ENCODE assay signal across 8 cellular contexts in the genomic region with DNA sequence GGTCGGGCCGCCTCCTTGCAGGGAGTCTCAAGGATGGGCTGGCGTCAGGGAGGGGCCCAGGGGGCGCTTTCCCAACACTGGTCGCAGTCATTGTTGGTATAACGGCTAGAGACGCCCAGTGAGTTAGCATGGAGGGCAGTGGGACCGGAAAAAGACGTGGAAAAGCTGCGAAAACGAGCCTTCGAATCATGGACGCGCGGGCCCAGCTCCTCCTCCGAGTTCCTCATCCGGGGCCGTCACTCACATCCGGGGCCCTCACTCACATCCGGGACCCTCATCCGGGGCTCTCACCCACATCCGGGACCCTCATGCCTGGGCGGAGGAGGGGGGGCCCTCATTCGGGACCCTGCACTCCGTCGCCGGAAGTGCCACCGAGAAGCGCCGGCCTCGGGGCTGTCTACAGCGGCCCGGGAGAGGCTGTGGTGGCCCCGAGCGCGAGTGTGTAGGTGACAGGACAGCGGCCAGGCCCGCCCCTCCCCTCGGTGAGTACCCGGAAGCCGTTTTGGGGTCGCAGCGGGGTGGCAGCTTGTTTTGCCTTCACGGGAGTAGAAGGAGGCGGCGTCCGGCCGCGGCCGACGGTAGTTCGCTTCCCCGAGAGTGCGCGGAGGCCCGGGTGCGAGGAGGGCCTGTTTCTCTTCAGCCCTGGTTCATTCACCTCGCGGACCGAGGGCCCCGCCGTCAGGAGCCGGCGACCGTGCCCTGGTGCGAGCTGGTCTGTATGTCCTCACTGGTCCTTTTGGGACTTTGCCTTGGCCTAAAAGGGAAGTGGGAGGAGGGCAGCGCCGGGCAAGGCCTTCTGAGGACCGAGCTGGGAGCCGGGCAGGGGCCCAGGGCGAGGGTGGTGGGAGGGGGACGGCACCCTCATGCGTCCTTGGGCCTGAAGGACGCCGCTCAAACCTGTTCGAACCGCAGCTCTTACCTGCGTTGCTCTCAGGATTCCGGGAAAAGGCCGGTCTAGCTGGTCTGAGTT. TPM values are rescaled to one million over a fixed set of nuclear protein-coding genes. Genes with fewer than 3 reads are reported as not detected.
A peak's percentile ranks its signal among the peaks of the same experiment; 100 is the strongest.
DNase-seq lines count a peak whose midpoint lies in the region; TF ChIP-seq lines count a peak whose summit lies in the region.

A gene with protein sequence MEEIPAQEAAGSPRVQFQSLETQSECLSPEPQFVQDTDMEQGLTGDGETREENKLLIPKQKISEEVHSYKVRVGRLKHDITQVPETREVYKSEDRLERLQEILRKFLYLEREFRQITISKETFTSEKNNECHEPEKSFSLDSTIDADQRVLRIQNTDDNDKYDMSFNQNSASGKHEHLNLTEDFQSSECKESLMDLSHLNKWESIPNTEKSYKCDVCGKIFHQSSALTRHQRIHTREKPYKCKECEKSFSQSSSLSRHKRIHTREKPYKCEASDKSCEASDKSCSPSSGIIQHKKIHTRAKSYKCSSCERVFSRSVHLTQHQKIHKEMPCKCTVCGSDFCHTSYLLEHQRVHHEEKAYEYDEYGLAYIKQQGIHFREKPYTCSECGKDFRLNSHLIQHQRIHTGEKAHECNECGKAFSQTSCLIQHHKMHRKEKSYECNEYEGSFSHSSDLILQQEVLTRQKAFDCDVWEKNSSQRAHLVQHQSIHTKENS (plus strand): TSS at position 337 of the 970 bp plus-strand sequence. CDS start 1,918 bp downstream, outside the sequence.

- WGBS in SK-N-SH (ENCODE audit: low lambda C conversion rate) = under 1% methylated on average over 61 of the region's 80 CpGs
- 1% methylated on average over 31 to 74 of the region's 80 CpGs for WGBS in testis, 2 donors

- no peaks in the 10 kb centered on the region for H3K9me3 Mint-ChIP-seq in activated naive CD8-positive, alpha-beta T cell (ENCODE audit: low read depth)
- peaks cover 14% of the 10 kb centered on the region for H3K9me3 Mint-ChIP-seq in glutamatergic neuron (ENCODE audit: unreplicated experiment)

- H4K20me1 ChIP-seq in SK-N-SH (ENCODE audit: insufficient read depth) = no peaks in the 10 kb centered on the region
- H4K20me1 ChIP-seq in osteoblast (ENCODE audit: insufficient read depth, low read length) = no peaks in the 10 kb centered on the region

- peaks cover 62% of the 10 kb centered on the region for H3K4me1 Mint-ChIP-seq in activated naive CD8-positive, alpha-beta T cell (ENCODE audit: low read depth)
- H3K4me1 Mint-ChIP-seq in glutamatergic neuron (ENCODE audit: low read depth, unreplicated experiment) = peaks cover 8% of the 10 kb centered on the region

- H3K4me2 ChIP-seq in SK-N-SH (peak within 1 kb of the TSS; percentile 89), osteoblast (ENCODE audit: insufficient read depth, low read length) (peak within 1 kb of the TSS; percentile 91)

- intact Hi-C loops in testis (cut with DNase I; ENCODE audit: low total_unique reads) = loop anchor here (10.0 kb wide), 1 partner anchor 54 kb away; the partner anchor contains the start of genes ZKSCAN5 and ZNF394

- TF ChIP-seq CTCF in HEK293 (tag by site-specific recombination; IDR thresholded peaks at IDR 0.05) (no peak), SK-N-SH (IDR thresholded peaks at IDR 0.05) (no peak), glutamatergic neuron (IDR thresholded peaks at IDR 0.05; ENCODE audit: partially characterized antibody, unreplicated experiment) (no peak), osteoblast (IDR thresholded peaks at IDR 0.05; ENCODE audit: extremely low read depth, low read depth, low read length) (no peak), testis (IDR thresholded peaks at IDR 0.05) (peak in 1 of 3 experiments; percentile 10)

- peak; percentile 14 for TF ChIP-seq POLR2A in testis (IDR thresholded peaks at IDR 0.05)

- peaks cover 20% of the 10 kb centered on the region for H3K36me3 Mint-ChIP-seq in activated naive CD8-positive, alpha-beta T cell
- H3K36me3 Mint-ChIP-seq in glutamatergic neuron (ENCODE audit: unreplicated experiment) = peaks cover 10% of the 10 kb centered on the region

- H3K4me1 ChIP-seq in HEK293 (ENCODE audit: control insufficient read depth, insufficient read depth, low read length) (peaks cover 7% of the 10 kb centered on the region), SK-N-SH (ENCODE audit: control insufficient read depth in 1 of 2, insufficient read depth in 2 of 2, low read depth in 1 of 2, low read length in 1 of 2) (peaks cover 20 to 35% of the 10 kb centered on the region in 2 experiments), osteoblast (ENCODE audit: insufficient read depth, low read length) (peaks cover 32% of the 10 kb centered on the region), testis (peaks cover 16% of the 10 kb centered on the region)

- H3K36me3 ChIP-seq in HEK293 (ENCODE audit: control insufficient read depth in 2 of 2, insufficient read depth in 1 of 2, low read length in 2 of 2) = peaks cover 40 to 61% of the 10 kb centered on the region in 2 experiments
- H3K36me3 ChIP-seq in SK-N-SH (replicated peaks in 1 of 2; ENCODE audit: control insufficient read depth in 1 of 2, insufficient read depth in 2 of 2, low read length in 1 of 2) = peaks cover 53 to 54% of the 10 kb centered on the region in 2 experiments
- peaks cover 26% of the 10 kb centered on the region for H3K36me3 ChIP-seq in osteoblast (ENCODE audit: insufficient read depth, low read length)
- H3K36me3 ChIP-seq in testis (ENCODE audit: low read depth, missing control alignments) = no peaks in the 10 kb centered on the region

- H3K79me2 ChIP-seq in SK-N-SH (ENCODE audit: insufficient read depth) (peaks cover 76% of the 10 kb centered on the region), osteoblast (ENCODE audit: insufficient read depth, low read length) (peaks cover 57% of the 10 kb centered on the region)

- POLR2A ChIA-PET in HEK293 (lab: Yijun Ruan, JAX) = interaction anchor here (0.5 to 3.4 kb wide), 16 partner anchors 8 to 361 kb away, joined by 3 to 26 read pairs (median 5); partner anchors contain the start of genes BUD31, CPSF4, PDAP1 and PTCD1
- POLR2A ChIA-PET in SK-N-SH (lab: Yijun Ruan, JAX) = interaction anchor here (0.6 to 2.6 kb wide), 13 partner anchors 8 to 870 kb away, joined by 3 to 23 read pairs (median 4); partner anchors contain the start of genes BUD31, PDAP1, ZCWPW1 and ZKSCAN5

- peak within 1 kb of the TSS; percentile 99 for H3K9ac ChIP-seq in SK-N-SH

- H2AFZ ChIP-seq in SK-N-SH (ENCODE audit: low read depth) = peak within 1 kb of the TSS; percentile 90
- peak within 1 kb of the TSS; percentile 94 for H2AFZ ChIP-seq in osteoblast (ENCODE audit: low read length)

- TF ChIP-seq EP300 in SK-N-SH (IDR thresholded peaks at IDR 0.05; ENCODE audit: borderline replicate concordance in 1 of 2, low read depth in 1 of 2, low read length in 1 of 2) = peak; percentile 17 to 65; a peak in 2 of 4 replicates

- no peaks in the 10 kb centered on the region for H3K9me2 ChIP-seq in SK-N-SH

- H3K27ac ChIP-seq in HEK293 (ENCODE audit: extremely low read depth, low read depth, low read length) = peak within 1 kb of the TSS; percentile 90
- peak within 1 kb of the TSS; percentile 97 to 99 for H3K27ac ChIP-seq in SK-N-SH (ENCODE audit: low read depth in 2 of 2, low read length in 1 of 2)
- H3K27ac ChIP-seq in osteoblast (ENCODE audit: low read depth, low read length) = peak within 1 kb of the TSS; percentile 91
- H3K27ac ChIP-seq in testis = peak within 1 kb of the TSS; percentile 96 to 98

- H3K27me3 ChIP-seq in SK-N-SH (ENCODE audit: insufficient read depth) (no peaks in the 10 kb centered on the region), osteoblast (ENCODE audit: insufficient read depth, low read length) (no peaks in the 10 kb centered on the region), testis (no peaks in the 10 kb centered on the region)

- peak within 1 kb of the TSS; percentile 99 for H3K27ac Mint-ChIP-seq in activated naive CD8-positive, alpha-beta T cell
- peak within 1 kb of the TSS; percentile 100 for H3K27ac Mint-ChIP-seq in glutamatergic neuron (ENCODE audit: unreplicated experiment)

- DNase-seq in GM03348 (ENCODE audit: low spot score) = peak; percentile 94
- peak; percentile 81 for DNase-seq in NCI-H1048 (lab: John Stamatoyannopoulos, UW)
- DNase-seq in SK-N-SH = peak; percentile 100
- DNase-seq in glutamatergic neuron = peak; percentile 99
- DNase-seq in osteoblast (ENCODE audit: insufficient read length, low spot score, missing footprints) = peak; percentile 97
- DNase-seq in testis = peak; percentile 93

- TF ChIP-seq RAD21 in SK-N-SH (IDR thresholded peaks at IDR 0.05; ENCODE audit: low read length) = no peak

- no peaks in the 10 kb centered on the region for H3K9me3 ChIP-seq in HEK293 (ENCODE audit: control insufficient read depth, insufficient read depth, low read depth, low read length)
- H3K9me3 ChIP-seq in SK-N-SH = no peaks in the 10 kb centered on the region
- no peaks in the 10 kb centered on the region for H3K9me3 ChIP-seq in osteoblast (ENCODE audit: low read depth, low read length)
- H3K9me3 ChIP-seq in testis = no peaks in the 10 kb centered on the region

- CTCF ChIA-PET in HEK293 (lab: Yijun Ruan, JAX) (no interaction called here), SK-N-SH (lab: Yijun Ruan, JAX) (interaction anchor here (0.7 to 2.7 kb wide), 5 partner anchors 14 to 140 kb away, joined by 3 to 13 read pairs (median 10); partner anchors contain the start of gene ZSCAN25)

- H3K4me3 Mint-ChIP-seq in activated naive CD8-positive, alpha-beta T cell = peak within 1 kb of the TSS; percentile 100
- H3K4me3 Mint-ChIP-seq in glutamatergic neuron (ENCODE audit: unreplicated experiment) = peak within 1 kb of the TSS; percentile 97

- H3K4me3 ChIP-seq in HEK293 (ENCODE audit: low read depth, low read length) (peak within 1 kb of the TSS; percentile 93), SK-N-SH (ENCODE audit: low read depth in 2 of 2, low read length in 1 of 2) (peak within 1 kb of the TSS; percentile 88 to 98), osteoblast (ENCODE audit: insufficient read depth, low read length) (peak within 1 kb of the TSS; percentile 91), testis (peak within 1 kb of the TSS; percentile 97 to 99)

- H3K27me3 Mint-ChIP-seq in activated naive CD8-positive, alpha-beta T cell = no peaks in the 10 kb centered on the region
- peaks cover 11% of the 10 kb centered on the region for H3K27me3 Mint-ChIP-seq in glutamatergic neuron (ENCODE audit: unreplicated experiment)

- H3F3A ChIP-seq in SK-N-SH (replicated peaks; ENCODE audit: insufficient read depth) = peaks cover 51% of the 10 kb centered on the region

TF ChIP-seq in HEK293, 187 proteins besides CTCF, POLR2A, EP300 and RAD21 (continues in another document):
- peak; percentile 69 for TF ChIP-seq ZNF629 (tag by site-specific recombination; IDR thresholded peaks at IDR 0.05)
- no peak for TF ChIP-seq ZFP41 (tag by site-specific recombination; IDR thresholded peaks at IDR 0.05; ENCODE audit: borderline replicate concordance)

RNA-seq across cellular contexts. Expression of the gene that starts here (rescaled TPM):
- polyA plus RNA-seq in SK-N-SH (2012; rRNA removed) = 113 and 144 TPM in 2 replicates
- polyA plus RNA-seq in SK-N-SH (2012; cell fraction: cytosol; rRNA removed) = 72.2 and 75.7 TPM in 2 replicates
- polyA plus RNA-seq in SK-N-SH (2012; cell fraction: nucleus; rRNA removed) = 276 and 416 TPM in 2 replicates
- total RNA-seq in glutamatergic neuron (ENCODE audit: unreplicated experiment) = 74.0 TPM
- 75.1 and 76.7 TPM in 2 replicates for total RNA-seq in osteoblast
- total RNA-seq in testis = 100 to 1,000 TPM; 120 to 149 TPM
- polyA plus RNA-seq in testis (ENCODE audit: insufficient read depth, low read depth, low replicate concordance) = 45.9 TPM

Comparison
In these comparisons a context has a peak if more than half of its experiments do, and no peak if none do; other contexts are left out.
1. Peak in every context shown above with its lines: DNase-seq, H3K4me3 ChIP-seq and H3K27ac ChIP-seq.